ENCODE assay signal across 2 cellular contexts in the genomic region with DNA sequence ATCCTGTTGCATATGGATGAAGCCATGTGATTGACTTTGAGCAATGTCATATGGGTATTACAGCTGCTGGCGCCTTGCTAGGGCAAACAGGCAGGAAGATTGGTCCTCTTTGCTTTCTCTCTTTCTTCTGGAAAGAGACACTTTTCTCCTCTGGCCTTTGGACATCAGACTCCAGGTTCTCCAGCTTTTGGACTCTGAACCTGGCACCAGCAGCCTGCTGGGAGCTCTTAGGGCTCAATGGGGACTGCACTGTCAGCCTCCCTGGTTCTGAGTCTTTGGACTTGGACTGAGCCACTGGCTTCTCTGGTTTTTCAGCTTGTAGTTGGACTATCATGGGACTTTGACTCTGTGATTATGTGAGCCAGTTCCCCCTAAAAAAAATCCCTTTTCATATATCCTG.
TF ChIP-seq lines count a peak whose summit lies in the region.

No MANE protein-coding gene starts in this region.

TF ChIP-seq in HepG2, 621 proteins besides CTCF, POLR2A, EP300 and RAD21:
- TF ChIP-seq ISL2 (CRISPR knock-in tag; IDR thresholded peaks at IDR 0.05), result no peak
- TF ChIP-seq HNF4A (CRISPR knock-in tag; IDR thresholded peaks at IDR 0.05), result peak; percentile 44

TF ChIP-seq in GM23338, 12 proteins besides CTCF, POLR2A, EP300 and RAD21:
- TF ChIP-seq NANOG (IDR thresholded peaks at IDR 0.05; ENCODE audit: borderline replicate concordance) (no peak), ZNF462 (CRISPR knock-in tag; IDR thresholded peaks at IDR 0.05) (no peak), POLR2AphosphoS5 (IDR thresholded peaks at IDR 0.05; ENCODE audit: low read depth) (no peak), EZH2 (IDR thresholded peaks at IDR 0.05; ENCODE audit: low read depth, unreplicated experiment) (no peak), STAT1 (IDR thresholded peaks at IDR 0.05; ENCODE audit: unreplicated experiment) (no peak), JUNB (IDR thresholded peaks at IDR 0.05; ENCODE audit: unreplicated experiment) (no peak), ZNF331 (CRISPR knock-in tag; IDR thresholded peaks at IDR 0.05; ENCODE audit: low read depth) (no peak)
- TF ChIP-seq, protein P1, sequence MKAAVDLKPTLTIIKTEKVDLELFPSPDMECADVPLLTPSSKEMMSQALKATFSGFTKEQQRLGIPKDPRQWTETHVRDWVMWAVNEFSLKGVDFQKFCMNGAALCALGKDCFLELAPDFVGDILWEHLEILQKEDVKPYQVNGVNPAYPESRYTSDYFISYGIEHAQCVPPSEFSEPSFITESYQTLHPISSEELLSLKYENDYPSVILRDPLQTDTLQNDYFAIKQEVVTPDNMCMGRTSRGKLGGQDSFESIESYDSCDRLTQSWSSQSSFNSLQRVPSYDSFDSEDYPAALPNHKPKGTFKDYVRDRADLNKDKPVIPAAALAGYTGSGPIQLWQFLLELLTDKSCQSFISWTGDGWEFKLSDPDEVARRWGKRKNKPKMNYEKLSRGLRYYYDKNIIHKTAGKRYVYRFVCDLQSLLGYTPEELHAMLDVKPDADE (IDR thresholded peaks at IDR 0.05), result no peak
- TF ChIP-seq, protein P2, sequence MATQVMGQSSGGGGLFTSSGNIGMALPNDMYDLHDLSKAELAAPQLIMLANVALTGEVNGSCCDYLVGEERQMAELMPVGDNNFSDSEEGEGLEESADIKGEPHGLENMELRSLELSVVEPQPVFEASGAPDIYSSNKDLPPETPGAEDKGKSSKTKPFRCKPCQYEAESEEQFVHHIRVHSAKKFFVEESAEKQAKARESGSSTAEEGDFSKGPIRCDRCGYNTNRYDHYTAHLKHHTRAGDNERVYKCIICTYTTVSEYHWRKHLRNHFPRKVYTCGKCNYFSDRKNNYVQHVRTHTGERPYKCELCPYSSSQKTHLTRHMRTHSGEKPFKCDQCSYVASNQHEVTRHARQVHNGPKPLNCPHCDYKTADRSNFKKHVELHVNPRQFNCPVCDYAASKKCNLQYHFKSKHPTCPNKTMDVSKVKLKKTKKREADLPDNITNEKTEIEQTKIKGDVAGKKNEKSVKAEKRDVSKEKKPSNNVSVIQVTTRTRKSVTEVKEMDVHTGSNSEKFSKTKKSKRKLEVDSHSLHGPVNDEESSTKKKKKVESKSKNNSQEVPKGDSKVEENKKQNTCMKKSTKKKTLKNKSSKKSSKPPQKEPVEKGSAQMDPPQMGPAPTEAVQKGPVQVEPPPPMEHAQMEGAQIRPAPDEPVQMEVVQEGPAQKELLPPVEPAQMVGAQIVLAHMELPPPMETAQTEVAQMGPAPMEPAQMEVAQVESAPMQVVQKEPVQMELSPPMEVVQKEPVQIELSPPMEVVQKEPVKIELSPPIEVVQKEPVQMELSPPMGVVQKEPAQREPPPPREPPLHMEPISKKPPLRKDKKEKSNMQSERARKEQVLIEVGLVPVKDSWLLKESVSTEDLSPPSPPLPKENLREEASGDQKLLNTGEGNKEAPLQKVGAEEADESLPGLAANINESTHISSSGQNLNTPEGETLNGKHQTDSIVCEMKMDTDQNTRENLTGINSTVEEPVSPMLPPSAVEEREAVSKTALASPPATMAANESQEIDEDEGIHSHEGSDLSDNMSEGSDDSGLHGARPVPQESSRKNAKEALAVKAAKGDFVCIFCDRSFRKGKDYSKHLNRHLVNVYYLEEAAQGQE (IDR thresholded peaks at IDR 0.05; ENCODE audit: unreplicated experiment), result no peak
